8 cellular contexts compared by ENCODE assay signal in genomic region chr12:49967777-49968250, GRCh38. TPM values are rescaled to one million over a fixed set of nuclear protein-coding genes. Genes with fewer than 3 reads are reported as not detected.
DNase-seq lines count a peak whose midpoint lies in the region; ATAC-seq and TF ChIP-seq lines count a peak whose summit lies in the region.

No MANE protein-coding gene starts in this region.

- no peak overlapping the region for H3K27ac ChIP-seq in SK-N-MC
- H3K27ac ChIP-seq in hepatocyte = no peak overlapping the region
- H3K27ac ChIP-seq in subcutaneous abdominal adipose tissue (ENCODE audit: low read depth, low read length) = no peak overlapping the region

- no peak overlapping the region for H3K27ac Mint-ChIP-seq in activated CD8-positive, alpha-beta memory T cell treated with anti-CD3 and anti-CD28 coated beads, Interleukin-2, amount 10 ng/mL, durations not matched to agents 7 days and 5 days

- TF ChIP-seq CTCF in hepatocyte (IDR thresholded peaks at IDR 0.05; ENCODE audit: poor library complexity) = no peak

- H3K9ac ChIP-seq in SK-N-MC (ENCODE audit: insufficient read length) = no peak overlapping the region
- no peak overlapping the region for H3K9ac ChIP-seq in subcutaneous abdominal adipose tissue (ENCODE audit: low read length in 5 of 5)

- 51% methylated on average over 13 of the region's 15 CpGs for whole genome bisulfite sequencing in hepatocyte (ENCODE audit: low lambda C conversion rate, missing lambda C conversion rate)

- H3K27me3 ChIP-seq in hepatocyte = peaks cover 18% of the 10 kb centered on the region
- H3K27me3 ChIP-seq in subcutaneous abdominal adipose tissue (ENCODE audit: control insufficient read depth in 5 of 5, insufficient read depth in 4 of 5, low read length in 5 of 5) = peaks cover 4 to 31% (median 7%) of the 10 kb centered on the region in 5 donors

- H3K9me3 ChIP-seq in SK-N-MC (ENCODE audit: low read depth, low read length) (no peaks in the 10 kb centered on the region), hepatocyte (ENCODE audit: low read depth) (no peaks in the 10 kb centered on the region), subcutaneous abdominal adipose tissue (ENCODE audit: control insufficient read depth in 5 of 5, low read length in 5 of 5) (no peaks in the 10 kb centered on the region)

- H3K9me2 ChIP-seq in hepatocyte (replicated peaks; ENCODE audit: insufficient read depth) = no peaks in the 10 kb centered on the region

- H3K4me1 Mint-ChIP-seq in activated CD8-positive, alpha-beta memory T cell treated with anti-CD3 and anti-CD28 coated beads, Interleukin-2, amount 10 ng/mL, durations not matched to agents 7 days and 5 days = peaks cover 7% of the 10 kb centered on the region

- peak overlapping the region; percentile 34 for H3K4me3 Mint-ChIP-seq in activated CD8-positive, alpha-beta memory T cell treated with anti-CD3 and anti-CD28 coated beads, Interleukin-2, amount 10 ng/mL, durations not matched to agents 7 days and 5 days

- CTCF ChIA-PET in activated CD8-positive, alpha-beta memory T cell treated with anti-CD3 and anti-CD28 coated beads, Interleukin-2, amount 10 ng/mL, durations not matched to agents 7 days and 5 days (lab: Charles Lee) = interaction anchor here (0.7 to 8.0 kb wide), 65 partner anchors 10 to 1149 kb away, joined by 3 to 140 read pairs (median 6); partner anchors contain the start of genes AQP2, COX14, NCKAP5L and RACGAP1

- ATAC-seq in activated CD8-positive, alpha-beta memory T cell treated with anti-CD3 and anti-CD28 coated beads, Interleukin-2, amount 10 ng/mL, durations not matched to agents 7 days and 5 days = peak; percentile 16
- ATAC-seq in GM21367 (IDR thresholded peaks at IDR 0.05; ENCODE audit: unreplicated experiment) (no peak), GM18517 (IDR thresholded peaks at IDR 0.05; ENCODE audit: unreplicated experiment) (no peak)

- H3K79me2 ChIP-seq in hepatocyte = no peaks in the 10 kb centered on the region

- H3K36me3 ChIP-seq in SK-N-MC (ENCODE audit: insufficient read depth, low read length) (no peaks in the 10 kb centered on the region), hepatocyte (replicated peaks; ENCODE audit: insufficient read depth, low read depth) (no peaks in the 10 kb centered on the region), subcutaneous abdominal adipose tissue (ENCODE audit: control insufficient read depth in 5 of 5, insufficient read depth in 5 of 5, low read length in 5 of 5) (no peaks in the 10 kb centered on the region)

- peak overlapping the region; percentile 83 for H3K4me3 ChIP-seq in SK-N-MC
- no peak overlapping the region for H3K4me3 ChIP-seq in hepatocyte
- peak overlapping the region in 4 of 5 donors; percentile 35 to 66 (median 42) for H3K4me3 ChIP-seq in subcutaneous abdominal adipose tissue (ENCODE audit: low read depth in 1 of 5, low read length in 5 of 5)

- DNase-seq in activated CD8-positive, alpha-beta memory T cell treated with anti-CD3 and anti-CD28 coated beads, Interleukin-2, amount 10 ng/mL, durations not matched to agents 7 days and 5 days = no peak
- DNase-seq in activated CD8-positive, alpha-beta memory T cell treated with anti-CD3 and anti-CD28 coated beads for 24 hours = no peak
- DNase-seq in SK-N-MC (ENCODE audit: low read depth, low spot score) = no peak
- DNase-seq in hepatocyte (ENCODE audit: low spot score) = no peak
- DNase-seq in hippocampal formation (lab: John Stamatoyannopoulos, UW) = no peak

- peak overlapping the region; percentile 93 for H3K4me2 ChIP-seq in hepatocyte

- H3K9me3 Mint-ChIP-seq in activated CD8-positive, alpha-beta memory T cell treated with anti-CD3 and anti-CD28 coated beads, Interleukin-2, amount 10 ng/mL, durations not matched to agents 7 days and 5 days (ENCODE audit: low read depth) = no peaks in the 10 kb centered on the region

- peaks cover 35% of the 10 kb centered on the region for H3K27me3 Mint-ChIP-seq in activated CD8-positive, alpha-beta memory T cell treated with anti-CD3 and anti-CD28 coated beads, Interleukin-2, amount 10 ng/mL, durations not matched to agents 7 days and 5 days

- H3K4me1 ChIP-seq in hepatocyte (ENCODE audit: insufficient read depth) = peaks cover 7% of the 10 kb centered on the region
- H3K4me1 ChIP-seq in subcutaneous abdominal adipose tissue (ENCODE audit: control insufficient read depth in 5 of 5, insufficient read depth in 5 of 5, low read length in 5 of 5) = peaks cover 0 to 24% (median 10%) of the 10 kb centered on the region in 5 donors

- H3K36me3 Mint-ChIP-seq in activated CD8-positive, alpha-beta memory T cell treated with anti-CD3 and anti-CD28 coated beads, Interleukin-2, amount 10 ng/mL, durations not matched to agents 7 days and 5 days = no peaks in the 10 kb centered on the region

- no peak overlapping the region for H2AFZ ChIP-seq in hepatocyte

- no peaks in the 10 kb centered on the region for H4K20me1 ChIP-seq in hepatocyte (ENCODE audit: insufficient read depth, poor library complexity, severe bottlenecking)

RNA-seq across cellular contexts. Expression of gene AQP6, which starts 4.9 kb away (rescaled TPM):
- total RNA-seq in activated CD8-positive, alpha-beta memory T cell treated with anti-CD3 and anti-CD28 coated beads, Interleukin-2, amount 10 ng/mL, durations not matched to agents 7 days and 5 days = not detected
- not detected in 2 replicates for total RNA-seq in hepatocyte
- polyA plus RNA-seq in hepatocyte = 0.23 TPM in 1 of 2 replicates, not detected in the other

RNA-seq across cellular contexts. Expression of gene AQP5, which starts 6.1 kb away (rescaled TPM):
- total RNA-seq in activated CD8-positive, alpha-beta memory T cell treated with anti-CD3 and anti-CD28 coated beads, Interleukin-2, amount 10 ng/mL, durations not matched to agents 7 days and 5 days = not detected
- 1.2 and 1.3 TPM in 2 replicates for total RNA-seq in hepatocyte
- 0.50 and 1.2 TPM in 2 replicates for polyA plus RNA-seq in hepatocyte

RNA-seq across cellular contexts. Expression of gene AQP2, which starts 17.3 kb away (rescaled TPM):
- not detected for total RNA-seq in activated CD8-positive, alpha-beta memory T cell treated with anti-CD3 and anti-CD28 coated beads, Interleukin-2, amount 10 ng/mL, durations not matched to agents 7 days and 5 days
- 0.08 and 1.4 TPM in 2 replicates for total RNA-seq in hepatocyte
- polyA plus RNA-seq in hepatocyte = 0.71 and 1.8 TPM in 2 replicates

RNA-seq across cellular contexts. Expression of gene RACGAP1, which starts 57.5 kb away (rescaled TPM):
- total RNA-seq in activated CD8-positive, alpha-beta memory T cell treated with anti-CD3 and anti-CD28 coated beads, Interleukin-2, amount 10 ng/mL, durations not matched to agents 7 days and 5 days = 100 to 1,000 TPM; 180 to 198 TPM
- 22.1 and 22.2 TPM in 2 replicates for total RNA-seq in hepatocyte
- 12.6 and 17.3 TPM in 2 replicates for polyA plus RNA-seq in hepatocyte
